Comparison of ENCODE assay signal across 23 cellular contexts in genomic region chr19:19955208-19955607, GRCh38. TPM values are rescaled to one million over a fixed set of nuclear protein-coding genes. Genes with fewer than 3 reads are reported as not detected.
DNase-seq lines count a peak whose midpoint lies in the region; ATAC-seq and TF ChIP-seq lines count a peak whose summit lies in the region.
"Had no signal": no experiment of that assay in that cellular context is flagged by ENCODE, and none has a peak within 500 bp of the region (broad histone marks: within the 10 kb centered on the region; RNA-seq: fewer than 3 reads in every experiment).

No MANE protein-coding gene starts in this region.

- no peaks in the 10 kb centered on the region for H3K79me2 ChIP-seq in GM23338 (replicated peaks; ENCODE audit: insufficient read depth)

- DNase-seq in GM23338 (ENCODE audit: low spot score) (no peak), mesenteric fat pad (ENCODE audit: low spot score) (peak; percentile 37), progenitor cell of endocrine pancreas (ENCODE audit: low spot score, unreplicated experiment) (no peak), NCI-H1417 (lab: John Stamatoyannopoulos, UW) (no peak), AG20443 (ENCODE audit: low spot score) (no peak)
- DNase-seq: BE2C; C1 segment of cervical spinal cord; CD4-positive, alpha-beta memory T cell; CD4-positive, CD25-positive, alpha-beta regulatory T cell; CD8-positive, alpha-beta memory T cell; COR-L47; DMS 273 treated with DMSO at 0.1 percent for 48 hours; DMS153; DMS53; DMS79; DND-41; GDM1 had no signal

- 0 out of 2 replicates have a peak, but pooled peaks cover 4% of the 10 kb centered on the region for H3K4me1 ChIP-seq in GM23338 (ENCODE audit: insufficient read depth)
- H3K4me1 ChIP-seq: A549, BE2C, BLaER1 had no signal

- 0 out of 2 replicates have a peak, but pooled peaks cover 3% of the 10 kb centered on the region for H3K9me2 ChIP-seq in GM23338 (ENCODE audit: insufficient read depth)

- 0 out of 2 replicates have a peak, but pooled peaks cover 2% of the 10 kb centered on the region for H3F3A ChIP-seq in GM23338 (replicated peaks; ENCODE audit: low read depth)

- H2AFZ ChIP-seq in GM23338: 0 out of 2 replicates have a peak overlapping the region, but pooled peaks have one; percentile 28

- H3K4me3 Mint-ChIP-seq in GM23338: no peak overlapping the region
- no peak overlapping the region for H3K4me3 Mint-ChIP-seq in progenitor cell of endocrine pancreas (ENCODE audit: low read depth)
- H3K4me3 Mint-ChIP-seq: CD14-positive monocyte; CD4-positive, alpha-beta memory T cell; CD4-positive, CD25-positive, alpha-beta regulatory T cell; CD8-positive, alpha-beta memory T cell had no signal

- no peak overlapping the region for H3K27ac ChIP-seq in GM23338 (ENCODE audit: low read depth)
- H3K27ac ChIP-seq: 22Rv1, A549, BLaER1 had no signal

- no peak overlapping the region for H3K27ac Mint-ChIP-seq in GM23338
- H3K27ac Mint-ChIP-seq in progenitor cell of endocrine pancreas: peak overlapping the region; percentile 47

- H3K27me3 ChIP-seq in GM23338 (ENCODE audit: insufficient read depth): no peaks in the 10 kb centered on the region
- H3K27me3 ChIP-seq: BE2C, BLaER1 had no signal

- H3K9me3 Mint-ChIP-seq in GM23338 (no peaks in the 10 kb centered on the region; the same call in 1 of the 3 replicates), progenitor cell of endocrine pancreas (ENCODE audit: low read depth) (no peaks in the 10 kb centered on the region)
- H3K9me3 Mint-ChIP-seq: CD4-positive, alpha-beta memory T cell; CD4-positive, CD25-positive, alpha-beta regulatory T cell; CD8-positive, alpha-beta memory T cell had no signal

- no peaks in the 10 kb centered on the region for H3K36me3 ChIP-seq in GM23338 (ENCODE audit: insufficient read depth)
- H3K36me3 ChIP-seq: BE2C, BLaER1 had no signal

- H3K4me3 ChIP-seq in GM23338: no peak overlapping the region
- H3K4me3 ChIP-seq: A549, BLaER1 had no signal

- H3K27me3 Mint-ChIP-seq in GM23338 (ENCODE audit: insufficient read depth, low read depth, poor library complexity): no peaks in the 10 kb centered on the region
- H3K27me3 Mint-ChIP-seq in progenitor cell of endocrine pancreas: no peaks in the 10 kb centered on the region
- H3K27me3 Mint-ChIP-seq: CD4-positive, alpha-beta memory T cell; CD4-positive, CD25-positive, alpha-beta regulatory T cell had no signal

- TF ChIP-seq CTCF in GM23338 (conservative IDR thresholded peaks at IDR 0.05; ENCODE audit: low read depth in 2 of 2): no peak
- no peak for TF ChIP-seq CTCF in progenitor cell of endocrine pancreas (IDR thresholded peaks at IDR 0.05; ENCODE audit: unreplicated experiment)

- no peak overlapping the region for H3K4me2 ChIP-seq in GM23338
- H3K4me2 ChIP-seq: A549, BLaER1 had no signal

- H4K20me1 ChIP-seq in GM23338 (replicated peaks; ENCODE audit: insufficient read depth): no peaks in the 10 kb centered on the region
- H4K20me1 ChIP-seq: BLaER1 had no signal

- ATAC-seq in GM23338 (no peak), GM18511 (IDR thresholded peaks at IDR 0.05; ENCODE audit: unreplicated experiment) (no peak)
- ATAC-seq: A549 had no signal

- H3K36me3 Mint-ChIP-seq in GM23338 (ENCODE audit: low read depth) (no peaks in the 10 kb centered on the region), progenitor cell of endocrine pancreas (ENCODE audit: insufficient read depth) (no peaks in the 10 kb centered on the region)
- H3K36me3 Mint-ChIP-seq: CD14-positive monocyte; CD4-positive, alpha-beta memory T cell; CD4-positive, CD25-positive, alpha-beta regulatory T cell; CD8-positive, alpha-beta memory T cell had no signal

- H3K4me1 Mint-ChIP-seq in GM23338 (peaks cover 4% of the 10 kb centered on the region; the same call in 2 of the 3 replicates), progenitor cell of endocrine pancreas (ENCODE audit: low read depth) (no peaks in the 10 kb centered on the region)
- H3K4me1 Mint-ChIP-seq: CD14-positive monocyte had no signal

TF ChIP-seq in GM23338, 12 proteins besides CTCF, POLR2A, EP300 and RAD21:
- no peak for TF ChIP-seq EZH2 (IDR thresholded peaks at IDR 0.05; ENCODE audit: low read depth, unreplicated experiment)
- no peak for TF ChIP-seq ZNF331 (CRISPR knock-in tag; IDR thresholded peaks at IDR 0.05; ENCODE audit: low read depth)
- TF ChIP-seq NANOG (IDR thresholded peaks at IDR 0.05; ENCODE audit: borderline replicate concordance): no peak
- no peak for TF ChIP-seq POLR2AphosphoS5 (IDR thresholded peaks at IDR 0.05; ENCODE audit: low read depth)
- no peak for TF ChIP-seq JUNB (IDR thresholded peaks at IDR 0.05; ENCODE audit: unreplicated experiment)
- TF ChIP-seq STAT1 (IDR thresholded peaks at IDR 0.05; ENCODE audit: unreplicated experiment): no peak
- TF ChIP-seq CREB1 (CRISPR knock-in tag; IDR thresholded peaks at IDR 0.05; ENCODE audit: low read depth): no peak
- TF ChIP-seq ZNF114 (CRISPR knock-in tag; IDR thresholded peaks at IDR 0.05): no peak

RNA-seq across cellular contexts. Expression of gene ZNF93, which starts 54.5 kb away (rescaled TPM):
- 122 and 123 TPM in 2 replicates for total RNA-seq in GM23338 (2014; rRNA removed; shearing (Covaris generic))
- polyA plus RNA-seq in GM23338 (2016; fragmentation: Nextera tagmentation; extraction: Ambion mirVana): 40.5 and 48.6 TPM in 2 replicates
- total RNA-seq in mesenteric fat pad (3.8 TPM), progenitor cell of endocrine pancreas (36.5 and 40.7 TPM in 2 replicates)
- total RNA-seq: G401 had no signal
- polyA plus RNA-seq: A549 had no signal
